ENCODE assay signal across 17 cellular contexts in genomic region chr7:157792954-157793353, GRCh38.
A peak's percentile ranks its signal among the peaks of the same experiment; 100 is the strongest.
DNase-seq lines count a peak whose midpoint lies in the region; ATAC-seq and TF ChIP-seq lines count a peak whose summit lies in the region.
"Had no signal": no experiment of that assay in that cellular context is flagged by ENCODE, and none has a peak within 500 bp of the region (broad histone marks: within the 10 kb centered on the region; RNA-seq: fewer than 3 reads in every experiment).

No MANE protein-coding gene starts in this region.

- ATAC-seq in DND-41 (ENCODE audit: insufficient read depth, low read depth): peak; percentile 89
- ATAC-seq in Panc1: 0 out of 2 replicates have a peak, but pooled peaks have one; percentile 32
- ATAC-seq in HG02870 (IDR thresholded peaks at IDR 0.05; ENCODE audit: unreplicated experiment): no peak
- ATAC-seq: T-helper 17 cell had no signal

- H3K4me1 ChIP-seq in DND-41 (ENCODE audit: insufficient read depth, low read length): no peaks in the 10 kb centered on the region
- H3K4me1 ChIP-seq in HEK293 (ENCODE audit: control insufficient read depth, insufficient read depth, low read length): no peaks in the 10 kb centered on the region
- no peaks in the 10 kb centered on the region; the same call in 1 of the 2 replicates for H3K4me1 ChIP-seq in Panc1 (ENCODE audit: control insufficient read depth, insufficient read depth, low read length)
- peaks cover 10% of the 10 kb centered on the region for H3K4me1 ChIP-seq in neural progenitor cell
- H3K4me1 ChIP-seq: BE2C had no signal

- peak; percentile 44 for DNase-seq in DND-41
- no peak for DNase-seq in Panc1 (ENCODE audit: low read depth, low spot score)
- no peak for DNase-seq in neural progenitor cell (ENCODE audit: low spot score)
- DNase-seq in D341Med (ENCODE audit: low spot score): no peak
- no peak for DNase-seq in HFFc6
- DNase-seq: BE2C; CD4-positive, alpha-beta T cell; DMS79; NCI-H1092 treated with DMSO at 0.1 percent for 48 hours; NCI-H187 treated with DMSO at 0.1 percent for 48 hours; NCI-H2171 treated with DMSO at 0.1 percent for 48 hours; NCI-H524; NK-92 treated with Interleukin-12 subunit alpha and Interleukin-12 subunit beta, amount 100 ng/mL, for 24 hours; RPMI8226; T-helper 17 cell had no signal

- peak overlapping the region; percentile 41 for H3K4me3 Mint-ChIP-seq in neural progenitor cell
- no peak overlapping the region for H3K4me3 Mint-ChIP-seq in HFFc6
- H3K4me3 Mint-ChIP-seq: CD4-positive, alpha-beta T cell; T-helper 17 cell had no signal

- no peaks in the 10 kb centered on the region for H3K36me3 ChIP-seq in DND-41 (ENCODE audit: insufficient read depth, low read length)
- H3K36me3 ChIP-seq in HEK293 (ENCODE audit: control insufficient read depth in 2 of 2, insufficient read depth in 1 of 2, low read length in 2 of 2): no peaks in the 10 kb centered on the region
- no peaks in the 10 kb centered on the region for H3K36me3 ChIP-seq in Panc1 (ENCODE audit: control insufficient read depth, insufficient read depth, low read length)
- H3K36me3 ChIP-seq in neural progenitor cell: no peaks in the 10 kb centered on the region
- H3K36me3 ChIP-seq: BE2C had no signal

- no peak overlapping the region for H2AFZ ChIP-seq in DND-41 (ENCODE audit: low read depth, low read length)
- H2AFZ ChIP-seq in neural progenitor cell (replicated peaks): no peak overlapping the region

- H3K36me3 Mint-ChIP-seq in neural progenitor cell: no peaks in the 10 kb centered on the region
- H3K36me3 Mint-ChIP-seq in HFFc6 (ENCODE audit: low read depth): peaks cover 16% of the 10 kb centered on the region; the same call in 1 of the 2 replicates

- peaks cover 33% of the 10 kb centered on the region for H3K4me1 Mint-ChIP-seq in neural progenitor cell
- no peaks in the 10 kb centered on the region for H3K4me1 Mint-ChIP-seq in HFFc6 (ENCODE audit: low read depth)
- H3K4me1 Mint-ChIP-seq: T-helper 17 cell had no signal

- no peak overlapping the region for H3K4me3 ChIP-seq in DND-41 (ENCODE audit: low read depth in 1 of 2, low read length in 2 of 2)
- no peak overlapping the region for H3K4me3 ChIP-seq in HEK293 (ENCODE audit: low read depth, low read length)
- H3K4me3 ChIP-seq in Panc1 (ENCODE audit: low read depth in 2 of 2, low read length in 2 of 2): no peak overlapping the region
- H3K4me3 ChIP-seq in neural progenitor cell: no peak overlapping the region

- H3K27ac Mint-ChIP-seq in neural progenitor cell (no peak overlapping the region), HFFc6 (no peak overlapping the region)
- H3K27ac Mint-ChIP-seq: CD4-positive, alpha-beta T cell; T-helper 17 cell had no signal

- H3K9me3 ChIP-seq in DND-41 (ENCODE audit: insufficient read depth, low read length, severe bottlenecking) (no peaks in the 10 kb centered on the region), HEK293 (ENCODE audit: control insufficient read depth, insufficient read depth, low read depth, low read length) (no peaks in the 10 kb centered on the region), Panc1 (ENCODE audit: control insufficient read depth, insufficient read depth, low read depth, low read length) (no peaks in the 10 kb centered on the region), neural progenitor cell (ENCODE audit: low read depth) (no peaks in the 10 kb centered on the region)
- H3K9me3 ChIP-seq: BE2C had no signal

- H3K9ac ChIP-seq in DND-41 (ENCODE audit: low read depth, low read length) (no peak overlapping the region), neural progenitor cell (no peak overlapping the region)

- CTCF ChIA-PET in HEK293 (lab: Yijun Ruan, JAX) (interaction anchor here (0.6 kb wide), 1 partner anchor 204 kb away, joined by 3 read pairs; no protein-coding TSS in a partner anchor), Panc1 (lab: Charles Lee) (no interaction called here)

- H3K27me3 Mint-ChIP-seq in neural progenitor cell (ENCODE audit: insufficient read depth, low read depth) (peaks cover 13% of the 10 kb centered on the region), HFFc6 (ENCODE audit: insufficient read depth) (no peaks in the 10 kb centered on the region; the same call in 1 of the 2 replicates)
- H3K27me3 Mint-ChIP-seq: CD4-positive, alpha-beta T cell had no signal

- in situ Hi-C loops in Panc1 (cut with HindIII; ENCODE audit: low pct_unique_long_range_greater_than_20kb, low sequenced_read_pairs): no loop called here

- H3K27ac ChIP-seq in DND-41 (ENCODE audit: low read length) (no peak overlapping the region), HEK293 (ENCODE audit: extremely low read depth, low read depth, low read length) (no peak overlapping the region), Panc1 (ENCODE audit: low read length) (no peak overlapping the region), neural progenitor cell (no peak overlapping the region)

- TF ChIP-seq CTCF in DND-41 (IDR thresholded peaks at IDR 0.05; ENCODE audit: borderline replicate concordance, extremely low read depth, low read length, poor library complexity, severe bottlenecking) (peak; percentile 37), HEK293 (tag by site-specific recombination; IDR thresholded peaks at IDR 0.05) (no peak), Panc1 (IDR thresholded peaks at IDR 0.05) (no peak), neural progenitor cell (IDR thresholded peaks at IDR 0.05) (no peak), HFFc6 (IDR thresholded peaks at IDR 0.05) (no peak)

- POLR2A ChIA-PET in HEK293 (lab: Yijun Ruan, JAX) (no interaction called here), Panc1 (lab: Charles Lee) (interaction anchor here (0.6 kb wide), 1 partner anchor 8 kb away, joined by 3 read pairs; no protein-coding TSS in a partner anchor)

- intact Hi-C loops in Panc1 (cut with micrococcal nuclease; ENCODE audit: unreplicated experiment): no loop called here

- peaks cover 7% of the 10 kb centered on the region for H3F3A ChIP-seq in neural progenitor cell (ENCODE audit: low read depth)

- H3K4me2 ChIP-seq in DND-41 (ENCODE audit: insufficient read depth, low read length) (no peak overlapping the region), neural progenitor cell (no peak overlapping the region)

- H3K79me2 ChIP-seq in DND-41 (ENCODE audit: insufficient read depth, low read length): no peaks in the 10 kb centered on the region
- H3K79me2 ChIP-seq in neural progenitor cell (ENCODE audit: low read depth): no peaks in the 10 kb centered on the region

- H4K20me1 ChIP-seq in DND-41 (ENCODE audit: insufficient read depth, low read length): no peaks in the 10 kb centered on the region; the same call in 1 of the 2 replicates
- no peaks in the 10 kb centered on the region for H4K20me1 ChIP-seq in neural progenitor cell (ENCODE audit: low read depth)

- H3K27me3 ChIP-seq in DND-41 (ENCODE audit: insufficient read depth, low read length, poor library complexity) (no peaks in the 10 kb centered on the region), Panc1 (ENCODE audit: control insufficient read depth, insufficient read depth, low read length) (no peaks in the 10 kb centered on the region), neural progenitor cell (no peaks in the 10 kb centered on the region)
- H3K27me3 ChIP-seq: BE2C had no signal

- no TSS peak for BruUV-seq in Panc1 (replicated peaks; lab: Mats Ljungman, UMichigan)

- H3K9me3 Mint-ChIP-seq in neural progenitor cell (peaks cover 6% of the 10 kb centered on the region), HFFc6 (peaks cover 70% of the 10 kb centered on the region)
- H3K9me3 Mint-ChIP-seq: CD4-positive, alpha-beta T cell had no signal

TF ChIP-seq in HEK293, 187 proteins besides CTCF, POLR2A, EP300 and RAD21:
- TF ChIP-seq ZIC2 (tag by site-specific recombination; IDR thresholded peaks at IDR 0.05): peak; percentile 44
- no peak for TF ChIP-seq ZNF19 (tag by site-specific recombination; IDR thresholded peaks at IDR 0.05; ENCODE audit: low read depth)
- TF ChIP-seq ZFHX2 (tag by site-specific recombination; conservative IDR thresholded peaks at IDR 0.05): no peak
- no peak for TF ChIP-seq ZSCAN30 (tag by site-specific recombination; IDR thresholded peaks at IDR 0.05)
TF ChIP-seq in HEK293: peak in this region for 1.
